Comparison of ENCODE assay signal across 8 cellular contexts in genomic region chr9:4970970-4971641, GRCh38. TPM values are rescaled to one million over a fixed set of nuclear protein-coding genes. Genes with fewer than 3 reads are reported as not detected.
DNase-seq lines count a peak whose midpoint lies in the region; ATAC-seq and TF ChIP-seq lines count a peak whose summit lies in the region.

No MANE protein-coding gene starts in this region.

- H3K9me3 Mint-ChIP-seq in activated B cell treated with CpG ODN at 0.5 μM for 24 hours: no peaks in the 10 kb centered on the region

- H2BK120ac ChIP-seq in neuronal stem cell (ENCODE audit: low read depth, low read length): no peak overlapping the region

- H3K4me3 Mint-ChIP-seq in activated B cell treated with CpG ODN at 0.5 μM for 24 hours: no peak overlapping the region

- CTCF ChIA-PET in activated B cell treated with CpG ODN at 0.5 μM for 24 hours (lab: Charles Lee): interaction anchor here (1.5 to 2.1 kb wide), 3 partner anchors 17 to 211 kb away, joined by 3 to 8 read pairs (median 4); no protein-coding TSS in a partner anchor

- WGBS in neuronal stem cell (ENCODE audit: extremely low coverage in 2 of 2, insufficient read length in 2 of 2, insufficient replicate concordance in 1 of 2), 2 donors: no CpG with 5 or more reads among the region's 8 CpGs

- no peak overlapping the region for H3K27ac Mint-ChIP-seq in activated B cell treated with CpG ODN at 0.5 μM for 24 hours

- no peak overlapping the region for H2BK15ac ChIP-seq in neuronal stem cell (ENCODE audit: low read length)

- H4K8ac ChIP-seq in neuronal stem cell (ENCODE audit: low read depth, low read length): no peak overlapping the region

- no peak for TF ChIP-seq CTCF in activated B cell treated with CpG ODN at 0.5 μM for 24 hours (IDR thresholded peaks at IDR 0.05)

- H3K14ac ChIP-seq in neuronal stem cell (ENCODE audit: low read length): no peak overlapping the region

- no peak overlapping the region for H3K4me3 ChIP-seq in neuronal stem cell (ENCODE audit: low read length in 2 of 2)

- no peaks in the 10 kb centered on the region for H3K27me3 Mint-ChIP-seq in activated B cell treated with CpG ODN at 0.5 μM for 24 hours

- DNase-seq in activated B cell treated with CpG ODN at 0.5 μM for 24 hours: no peak
- peak; percentile 14 for DNase-seq in renal cortical epithelial cell (ENCODE audit: low read depth)
- no peak for DNase-seq in neuronal stem cell (ENCODE audit: low spot score)
- no peak for DNase-seq in DMS153 treated with DMSO at 0.1 percent for 48 hours (lab: John Stamatoyannopoulos, UW; ENCODE audit: unreplicated experiment)
- no peak for DNase-seq in HuH-7.5 (ENCODE audit: low spot score)
- no peak for DNase-seq in Right ventricle myocardium superior

- ATAC-seq in GM19035 (IDR thresholded peaks at IDR 0.05; ENCODE audit: unreplicated experiment) (peak; percentile 80), HG02970 (IDR thresholded peaks at IDR 0.05; ENCODE audit: low FRiP score, unreplicated experiment) (peak; percentile 62), activated B cell treated with CpG ODN at 0.5 μM for 24 hours (ENCODE audit: low read depth) (peak; percentile 91), Right ventricle myocardium superior (ENCODE audit: poor library complexity) (no peak)

- H2BK12ac ChIP-seq in neuronal stem cell (ENCODE audit: low read length): no peak overlapping the region

- intact Hi-C loops in activated B cell treated with CpG ODN at 0.5 μM for 24 hours (cut with micrococcal nuclease) (loop anchor here (1.0 kb wide), 3 partner anchors 9 to 32 kb away; partner anchors contain the start of gene JAK2), Right ventricle myocardium superior (cut with DNase I) (no loop called here)

- POLR2A ChIA-PET in activated B cell treated with CpG ODN at 0.5 μM for 24 hours (lab: Charles Lee): interaction anchor here (0.9 to 2.6 kb wide), 8 partner anchors 9 to 467 kb away, joined by 3 to 28 read pairs (median 6); partner anchors contain the start of genes JAK2 and PLGRKT

- H3K23ac ChIP-seq in neuronal stem cell (ENCODE audit: low read depth, low read length, poor library complexity): no peak overlapping the region

- H4K91ac ChIP-seq in neuronal stem cell (ENCODE audit: low read depth, low read length, poor library complexity): no peak overlapping the region

- H3K36me3 ChIP-seq in neuronal stem cell (replicated peaks in 1 of 2; ENCODE audit: control insufficient read depth in 2 of 2, insufficient read depth in 2 of 2, low read length in 2 of 2): no peaks in the 10 kb centered on the region

- no peaks in the 10 kb centered on the region for H3K9me3 ChIP-seq in neuronal stem cell (replicated peaks in 1 of 2; ENCODE audit: control insufficient read depth in 2 of 2, insufficient read depth in 1 of 2, low read depth in 1 of 2, low read length in 2 of 2)

- H3K27ac ChIP-seq in neuronal stem cell (replicated peaks; ENCODE audit: low read length): no peak overlapping the region

- no peak overlapping the region for H2AFZ ChIP-seq in neuronal stem cell (ENCODE audit: low read length)

- no peak overlapping the region for H3K4ac ChIP-seq in neuronal stem cell (ENCODE audit: low read length)

- no peaks in the 10 kb centered on the region for H3K4me1 ChIP-seq in neuronal stem cell (ENCODE audit: control insufficient read depth in 2 of 2, insufficient read depth in 1 of 2, low read depth in 1 of 2, low read length in 2 of 2)

- no peak overlapping the region for H3K4me2 ChIP-seq in neuronal stem cell (ENCODE audit: insufficient read depth, low read length, poor library complexity, severe bottlenecking)

- H2BK5ac ChIP-seq in neuronal stem cell (ENCODE audit: low read length): no peak overlapping the region

- H3K9ac ChIP-seq in neuronal stem cell (ENCODE audit: low read depth, low read length, poor library complexity): no peak overlapping the region

- H3K36me3 Mint-ChIP-seq in activated B cell treated with CpG ODN at 0.5 μM for 24 hours (ENCODE audit: low read depth): no peaks in the 10 kb centered on the region

- no peaks in the 10 kb centered on the region for H3K27me3 ChIP-seq in neuronal stem cell (ENCODE audit: control insufficient read depth in 3 of 3, insufficient read depth in 3 of 3, low read depth in 1 of 3, low read length in 3 of 3)

- H2AK5ac ChIP-seq in neuronal stem cell (ENCODE audit: low read depth, low read length): no peak overlapping the region

- H3K18ac ChIP-seq in neuronal stem cell (ENCODE audit: low read length): no peak overlapping the region

- H3K79me1 ChIP-seq in neuronal stem cell (ENCODE audit: low read depth, low read length): no peaks in the 10 kb centered on the region

- H3K4me1 Mint-ChIP-seq in activated B cell treated with CpG ODN at 0.5 μM for 24 hours: peaks cover 18% of the 10 kb centered on the region

RNA-seq across cellular contexts. Expression of gene JAK2, which starts 14.0 kb away (rescaled TPM):
- 19.2 and 21.3 TPM in 2 replicates for total RNA-seq in activated B cell treated with CpG ODN at 0.5 μM for 24 hours
- total RNA-seq in renal cortical epithelial cell: 6.3 and 12.0 TPM in 2 replicates
- 1.5 TPM for polyA plus RNA-seq in neuronal stem cell (2013, experiment 1 of 2)
- 1.4 TPM for polyA plus RNA-seq in neuronal stem cell (2013, experiment 2 of 2)
- total RNA-seq in Right ventricle myocardium superior: 12.7 TPM
